26 cellular contexts compared by ENCODE assay signal in the genomic region with DNA sequence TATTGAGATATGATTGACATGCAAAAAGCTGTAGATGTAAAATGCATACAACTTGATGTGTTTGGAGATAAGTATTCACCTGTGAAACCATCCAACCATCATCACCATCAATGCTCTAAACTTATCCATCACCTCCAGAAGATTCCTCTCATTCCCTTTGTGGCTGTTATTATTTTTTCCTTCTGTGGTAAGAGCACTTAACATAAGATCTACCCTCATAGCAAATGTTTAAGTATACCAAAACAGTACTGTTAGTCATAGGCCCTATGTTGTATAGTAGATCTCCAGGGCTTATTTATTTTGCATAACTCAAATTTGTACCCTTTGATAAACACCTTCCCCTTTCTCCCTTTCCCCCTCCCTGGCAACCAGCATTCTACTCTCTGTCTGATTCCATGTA. TPM values are rescaled to one million over a fixed set of nuclear protein-coding genes. Genes with fewer than 3 reads are reported as not detected.
DNase-seq lines count a peak whose midpoint lies in the region; ATAC-seq and TF ChIP-seq lines count a peak whose summit lies in the region.
"Had no signal": no experiment of that assay in that cellular context is flagged by ENCODE, and none has a peak within 500 bp of the region (broad histone marks: within the 10 kb centered on the region; RNA-seq: fewer than 3 reads in every experiment).

No MANE protein-coding gene starts in this region.

- in situ Hi-C loops in IMR-90 (cut with MboI; ENCODE audit: low sequenced_read_pairs), result no loop called here

- no peaks in the 10 kb centered on the region for H4K20me1 ChIP-seq in IMR-90 (ENCODE audit: insufficient read depth, low read length)
- H4K20me1 ChIP-seq: BLaER1 had no signal

- H3K4me1 Mint-ChIP-seq in activated naive CD8-positive, alpha-beta T cell (ENCODE audit: low read depth), result peaks cover 44% of the 10 kb centered on the region
- peaks cover 28% of the 10 kb centered on the region for H3K4me1 Mint-ChIP-seq in activated naive CD8-positive, alpha-beta T cell treated with anti-CD3 and anti-CD28 coated beads for 36 hours
- no peaks in the 10 kb centered on the region for H3K4me1 Mint-ChIP-seq in Calu3 (ENCODE audit: low read depth, unreplicated experiment)
- H3K4me1 Mint-ChIP-seq: CD14-positive monocyte had no signal

- TF ChIP-seq POLR2A in IMR-90 (IDR thresholded peaks at IDR 0.05; ENCODE audit: low read depth, low read length), result no peak

- H3K56ac ChIP-seq in IMR-90 (ENCODE audit: extremely low read depth, insufficient read depth, low read length), result no peak overlapping the region

- H3K27me3 ChIP-seq in IMR-90 (ENCODE audit: control insufficient read depth, insufficient read depth, low read length), result no peaks in the 10 kb centered on the region
- H3K27me3 ChIP-seq: BE2C, BLaER1 had no signal

- no peak overlapping the region for H3K4me3 ChIP-seq in IMR-90 (ENCODE audit: insufficient read depth, low read depth, low read length)
- H3K4me3 ChIP-seq: BLaER1, GM12878 had no signal

- intact Hi-C loops in IMR-90 (cut with micrococcal nuclease) (no loop called here), Calu3 (cut with micrococcal nuclease; ENCODE audit: unreplicated experiment) (no loop called here)

- H2BK15ac ChIP-seq in IMR-90 (ENCODE audit: low read depth, low read length), result no peak overlapping the region

- H3K79me1 ChIP-seq in IMR-90 (ENCODE audit: low read depth in 1 of 2, low read length in 2 of 2), result no peaks in the 10 kb centered on the region

- no peak overlapping the region for H3K23ac ChIP-seq in IMR-90 (ENCODE audit: low read depth, low read length)

- H3K27me3 Mint-ChIP-seq in activated naive CD8-positive, alpha-beta T cell, result no peaks in the 10 kb centered on the region
- H3K27me3 Mint-ChIP-seq in activated naive CD8-positive, alpha-beta T cell treated with anti-CD3 and anti-CD28 coated beads for 36 hours, result no peaks in the 10 kb centered on the region
- H3K27me3 Mint-ChIP-seq in Calu3 (ENCODE audit: unreplicated experiment), result peaks cover 16% of the 10 kb centered on the region
- H3K27me3 Mint-ChIP-seq: CD4-positive, alpha-beta T cell had no signal

- no peak overlapping the region for H3K4me3 Mint-ChIP-seq in activated naive CD8-positive, alpha-beta T cell
- H3K4me3 Mint-ChIP-seq in activated naive CD8-positive, alpha-beta T cell treated with anti-CD3 and anti-CD28 coated beads for 36 hours, result no peak overlapping the region
- H3K4me3 Mint-ChIP-seq in Calu3 (ENCODE audit: low read depth, unreplicated experiment), result no peak overlapping the region
- H3K4me3 Mint-ChIP-seq: CD14-positive monocyte; CD4-positive, alpha-beta T cell; CD8-positive, alpha-beta T cell had no signal

- no TSS peak for BruUV-seq in IMR-90 (replicated peaks; lab: Mats Ljungman, UMichigan)
- no TSS peak for BruUV-seq in Calu3 (replicated peaks; lab: Mats Ljungman, UMichigan)

- peaks cover 1% of the 10 kb centered on the region; the same call in 1 of the 2 replicates for H3K4me1 ChIP-seq in IMR-90 (ENCODE audit: control insufficient read depth, insufficient read depth, low read length)
- H3K4me1 ChIP-seq: BE2C, Caco-2 had no signal

- H3K9me1 ChIP-seq in IMR-90 (ENCODE audit: insufficient read depth, low read length), result no peaks in the 10 kb centered on the region

- no peak overlapping the region for H4K5ac ChIP-seq in IMR-90 (ENCODE audit: low read depth, low read length)

- no peak overlapping the region for H2AK9ac ChIP-seq in IMR-90 (replicated peaks; ENCODE audit: low read depth, low read length, poor library complexity)

- H3K4me2 ChIP-seq in IMR-90 (ENCODE audit: low read depth, low read length), result no peak overlapping the region
- H3K4me2 ChIP-seq: BLaER1 had no signal

- H4K8ac ChIP-seq in IMR-90 (ENCODE audit: low read depth in 2 of 2, low read length in 2 of 2), result no peak overlapping the region

- no peak overlapping the region for H2BK5ac ChIP-seq in IMR-90 (ENCODE audit: low read depth, low read length, poor library complexity, severe bottlenecking)

- peaks cover 17% of the 10 kb centered on the region for H3K36me3 Mint-ChIP-seq in activated naive CD8-positive, alpha-beta T cell
- peaks cover 36% of the 10 kb centered on the region for H3K36me3 Mint-ChIP-seq in activated naive CD8-positive, alpha-beta T cell treated with anti-CD3 and anti-CD28 coated beads for 36 hours
- no peaks in the 10 kb centered on the region for H3K36me3 Mint-ChIP-seq in Calu3 (ENCODE audit: insufficient read depth, unreplicated experiment)
- H3K36me3 Mint-ChIP-seq: CD14-positive monocyte had no signal

- no peak overlapping the region for H3K18ac ChIP-seq in IMR-90 (ENCODE audit: low read depth, low read length)

- no peak overlapping the region for H2BK20ac ChIP-seq in IMR-90 (ENCODE audit: low read depth, low read length)

- peak overlapping the region; percentile 51 for H3K27ac Mint-ChIP-seq in activated naive CD8-positive, alpha-beta T cell
- no peak overlapping the region for H3K27ac Mint-ChIP-seq in activated naive CD8-positive, alpha-beta T cell treated with anti-CD3 and anti-CD28 coated beads for 36 hours
- no peak overlapping the region for H3K27ac Mint-ChIP-seq in Calu3 (ENCODE audit: unreplicated experiment)
- H3K27ac Mint-ChIP-seq: CD14-positive monocyte; CD4-positive, alpha-beta T cell; CD8-positive, alpha-beta T cell had no signal

- DNase-seq in activated naive CD8-positive, alpha-beta T cell treated with anti-CD3 and anti-CD28 coated beads for 36 hours, result no peak
- DNase-seq in IMR-90, result no peak
- DNase-seq in Calu3, result no peak
- DNase-seq: 8988T; ACHN; BE2C; C1 segment of cervical spinal cord; Caco-2; CD4-positive, alpha-beta T cell; CD8-positive, alpha-beta T cell; DMS 273 treated with DMSO at 0.1 percent for 48 hours; DMS153; DMS53; DMS79; DND-41; EL; GDM1 had no signal

- no peak overlapping the region for H2BK120ac ChIP-seq in IMR-90 (ENCODE audit: low read depth, low read length)

- no peaks in the 10 kb centered on the region for H3K36me3 ChIP-seq in IMR-90 (ENCODE audit: control insufficient read depth, insufficient read depth, low read length)
- H3K36me3 ChIP-seq: BE2C, BLaER1 had no signal

- peaks cover 3% of the 10 kb centered on the region for H3K9me3 ChIP-seq in IMR-90 (ENCODE audit: control insufficient read depth, insufficient read depth, low read length)
- H3K9me3 ChIP-seq: BE2C, Caco-2 had no signal

- dilution Hi-C loops in IMR-90 (cut with HindIII; ENCODE audit: low sequenced_read_pairs, unreplicated experiment), result no loop called here

- H3K27ac ChIP-seq in IMR-90 (ENCODE audit: insufficient read depth, low read length), result no peak overlapping the region
- H3K27ac ChIP-seq: BLaER1 had no signal

- CTCF ChIA-PET in IMR-90 (lab: Yijun Ruan, JAX) (no interaction called here), Calu3 (lab: Charles Lee) (no interaction called here)

- H2AK5ac ChIP-seq in IMR-90 (ENCODE audit: low read depth, low read length), result no peak overlapping the region

- H2AFZ ChIP-seq in IMR-90 (replicated peaks; ENCODE audit: low read length, poor library complexity), result no peak overlapping the region

- no peak overlapping the region for H4K91ac ChIP-seq in IMR-90 (ENCODE audit: insufficient read depth, low read depth, low read length)

- H3K14ac ChIP-seq in IMR-90 (replicated peaks; ENCODE audit: low read depth, low read length), result no peak overlapping the region

- TF ChIP-seq RAD21 in IMR-90 (IDR thresholded peaks at IDR 0.05; ENCODE audit: low read length), result no peak

- peak; percentile 57 for ATAC-seq in IMR-90 (ENCODE audit: low read depth)
- ATAC-seq in GM19467 (IDR thresholded peaks at IDR 0.05; ENCODE audit: unreplicated experiment), result no peak
- ATAC-seq: CD8-positive, alpha-beta T cell; GM12878 had no signal

- no peak for TF ChIP-seq CTCF in IMR-90 (conservative IDR thresholded peaks at IDR 0.05; ENCODE audit: low read depth, low read length)
- no peak for TF ChIP-seq CTCF in Calu3 (IDR thresholded peaks at IDR 0.05; ENCODE audit: unreplicated experiment)

- POLR2A ChIA-PET in IMR-90 (lab: Charles Lee; ENCODE audit: unreplicated experiment), result no interaction called here

- peaks cover 11% of the 10 kb centered on the region for H3K9me3 Mint-ChIP-seq in activated naive CD8-positive, alpha-beta T cell (ENCODE audit: low read depth)
- H3K9me3 Mint-ChIP-seq in activated naive CD8-positive, alpha-beta T cell treated with anti-CD3 and anti-CD28 coated beads for 36 hours, result peaks cover 15% of the 10 kb centered on the region
- no peaks in the 10 kb centered on the region for H3K9me3 Mint-ChIP-seq in Calu3 (ENCODE audit: low read depth, unreplicated experiment)

- H3K9ac ChIP-seq in IMR-90 (ENCODE audit: low read depth, low read length), result no peak overlapping the region
- H3K9ac ChIP-seq: BLaER1 had no signal

- no peak overlapping the region for H3K4ac ChIP-seq in IMR-90 (ENCODE audit: low read depth, low read length)

TF ChIP-seq in IMR-90, 13 proteins besides CTCF, POLR2A, EP300 and RAD21 (continues in another document):
- TF ChIP-seq, protein P1, sequence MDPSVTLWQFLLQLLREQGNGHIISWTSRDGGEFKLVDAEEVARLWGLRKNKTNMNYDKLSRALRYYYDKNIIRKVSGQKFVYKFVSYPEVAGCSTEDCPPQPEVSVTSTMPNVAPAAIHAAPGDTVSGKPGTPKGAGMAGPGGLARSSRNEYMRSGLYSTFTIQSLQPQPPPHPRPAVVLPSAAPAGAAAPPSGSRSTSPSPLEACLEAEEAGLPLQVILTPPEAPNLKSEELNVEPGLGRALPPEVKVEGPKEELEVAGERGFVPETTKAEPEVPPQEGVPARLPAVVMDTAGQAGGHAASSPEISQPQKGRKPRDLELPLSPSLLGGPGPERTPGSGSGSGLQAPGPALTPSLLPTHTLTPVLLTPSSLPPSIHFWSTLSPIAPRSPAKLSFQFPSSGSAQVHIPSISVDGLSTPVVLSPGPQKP (IDR thresholded peaks at IDR 0.05; ENCODE audit: borderline replicate concordance, low read depth, low read length), result no peak
- TF ChIP-seq SMC3 (IDR thresholded peaks at IDR 0.05; ENCODE audit: low read depth, low read length) (no peak), MXI1 (IDR thresholded peaks at IDR 0.05; ENCODE audit: borderline replicate concordance, low read depth, low read length) (no peak), MAZ (IDR thresholded peaks at IDR 0.05; ENCODE audit: borderline replicate concordance, low read depth, low read length) (no peak), MAFK (IDR thresholded peaks at IDR 0.05; ENCODE audit: low read depth, low read length) (no peak)
- TF ChIP-seq, protein P2, sequence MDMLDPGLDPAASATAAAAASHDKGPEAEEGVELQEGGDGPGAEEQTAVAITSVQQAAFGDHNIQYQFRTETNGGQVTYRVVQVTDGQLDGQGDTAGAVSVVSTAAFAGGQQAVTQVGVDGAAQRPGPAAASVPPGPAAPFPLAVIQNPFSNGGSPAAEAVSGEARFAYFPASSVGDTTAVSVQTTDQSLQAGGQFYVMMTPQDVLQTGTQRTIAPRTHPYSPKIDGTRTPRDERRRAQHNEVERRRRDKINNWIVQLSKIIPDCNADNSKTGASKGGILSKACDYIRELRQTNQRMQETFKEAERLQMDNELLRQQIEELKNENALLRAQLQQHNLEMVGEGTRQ (IDR thresholded peaks at IDR 0.05; ENCODE audit: low read depth, low read length), result no peak

RNA-seq across cellular contexts. Expression of a gene that starts 31.2 kb away (rescaled TPM):
- total RNA-seq in activated naive CD8-positive, alpha-beta T cell treated with anti-CD3 and anti-CD28 coated beads for 36 hours, result under 1 TPM; 0.19 to 0.30 TPM
- total RNA-seq in IMR-90 (2012; rRNA removed), result not detected in 2 replicates
- not detected in 2 replicates for polyA plus RNA-seq in IMR-90 (2012; rRNA removed)
- polyA plus RNA-seq in IMR-90 (2012; cell fraction: cytosol; rRNA removed), result not detected in 2 replicates
- not detected in 2 replicates for polyA plus RNA-seq in IMR-90 (2012; cell fraction: nucleus; rRNA removed; ENCODE audit: low replicate concordance)
- not detected in 2 replicates for total RNA-seq in Calu3 (2022)
- total RNA-seq: A673; Caco-2; CD4-positive, alpha-beta T cell; CD8-positive, alpha-beta T cell; Daoy; G401; GM12878 had no signal
- polyA plus RNA-seq: AG04450, CD14-positive monocyte had no signal
